In the genomic region with DNA sequence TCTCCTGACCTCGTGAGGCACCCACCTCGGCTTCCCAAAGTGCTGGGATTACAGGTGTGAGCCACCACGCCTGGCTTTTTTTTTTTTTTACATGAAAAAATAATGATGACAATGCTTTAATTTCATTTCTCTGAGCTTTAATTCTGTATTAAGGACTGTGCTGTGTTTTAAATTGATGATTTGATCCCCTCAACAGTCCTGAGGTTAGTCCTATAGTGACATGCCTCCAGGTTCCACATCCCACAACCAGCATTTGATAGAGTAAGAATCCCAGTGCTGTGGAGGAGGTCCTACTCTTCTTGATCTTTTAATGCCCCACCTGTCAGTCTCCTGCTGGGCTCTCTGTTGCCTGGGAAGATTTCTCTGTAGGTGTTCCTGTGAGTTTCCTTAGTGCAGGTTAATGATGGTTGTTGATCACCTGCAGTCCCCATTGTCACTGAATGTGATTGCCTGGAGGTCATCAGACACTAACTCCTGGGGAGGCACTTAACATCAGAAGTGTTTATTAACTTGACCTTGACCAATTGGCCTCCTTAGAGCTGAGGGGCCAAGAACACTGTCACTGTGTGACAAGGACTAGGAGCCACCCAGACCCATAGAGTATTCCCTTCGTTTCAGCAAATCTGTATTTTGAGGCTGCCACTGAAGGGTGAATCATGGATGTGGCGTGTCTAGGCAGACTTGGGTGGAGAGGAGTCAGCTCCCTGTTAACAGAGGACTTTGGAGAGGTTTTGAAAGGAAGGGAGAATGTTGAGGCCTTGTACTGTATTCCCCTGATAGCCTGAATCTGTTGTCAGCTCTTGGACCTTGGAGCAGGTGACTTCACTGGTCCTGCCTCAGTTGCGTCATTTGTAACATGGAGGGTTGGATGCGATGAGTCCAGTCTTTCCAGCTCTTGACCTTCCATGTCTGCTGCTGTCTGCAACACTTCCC, we compare ENCODE assay signal across 1 cellular context.
TF ChIP-seq lines count a peak whose summit lies in the region.

No MANE protein-coding gene starts in this region.

TF ChIP-seq in SK-N-SH, 30 proteins besides CTCF, POLR2A, EP300 and RAD21 (continued from another document):
- TF ChIP-seq, protein P1, sequence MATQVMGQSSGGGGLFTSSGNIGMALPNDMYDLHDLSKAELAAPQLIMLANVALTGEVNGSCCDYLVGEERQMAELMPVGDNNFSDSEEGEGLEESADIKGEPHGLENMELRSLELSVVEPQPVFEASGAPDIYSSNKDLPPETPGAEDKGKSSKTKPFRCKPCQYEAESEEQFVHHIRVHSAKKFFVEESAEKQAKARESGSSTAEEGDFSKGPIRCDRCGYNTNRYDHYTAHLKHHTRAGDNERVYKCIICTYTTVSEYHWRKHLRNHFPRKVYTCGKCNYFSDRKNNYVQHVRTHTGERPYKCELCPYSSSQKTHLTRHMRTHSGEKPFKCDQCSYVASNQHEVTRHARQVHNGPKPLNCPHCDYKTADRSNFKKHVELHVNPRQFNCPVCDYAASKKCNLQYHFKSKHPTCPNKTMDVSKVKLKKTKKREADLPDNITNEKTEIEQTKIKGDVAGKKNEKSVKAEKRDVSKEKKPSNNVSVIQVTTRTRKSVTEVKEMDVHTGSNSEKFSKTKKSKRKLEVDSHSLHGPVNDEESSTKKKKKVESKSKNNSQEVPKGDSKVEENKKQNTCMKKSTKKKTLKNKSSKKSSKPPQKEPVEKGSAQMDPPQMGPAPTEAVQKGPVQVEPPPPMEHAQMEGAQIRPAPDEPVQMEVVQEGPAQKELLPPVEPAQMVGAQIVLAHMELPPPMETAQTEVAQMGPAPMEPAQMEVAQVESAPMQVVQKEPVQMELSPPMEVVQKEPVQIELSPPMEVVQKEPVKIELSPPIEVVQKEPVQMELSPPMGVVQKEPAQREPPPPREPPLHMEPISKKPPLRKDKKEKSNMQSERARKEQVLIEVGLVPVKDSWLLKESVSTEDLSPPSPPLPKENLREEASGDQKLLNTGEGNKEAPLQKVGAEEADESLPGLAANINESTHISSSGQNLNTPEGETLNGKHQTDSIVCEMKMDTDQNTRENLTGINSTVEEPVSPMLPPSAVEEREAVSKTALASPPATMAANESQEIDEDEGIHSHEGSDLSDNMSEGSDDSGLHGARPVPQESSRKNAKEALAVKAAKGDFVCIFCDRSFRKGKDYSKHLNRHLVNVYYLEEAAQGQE (IDR thresholded peaks at IDR 0.05; ENCODE audit: low read depth, low read length): no peak
- TF ChIP-seq TAF1 (IDR thresholded peaks at IDR 0.05; ENCODE audit: borderline replicate concordance, low read depth, low read length) (no peak), CHD2 (IDR thresholded peaks at IDR 0.05; ENCODE audit: low read length, partially characterized antibody) (no peak), MXI1 (IDR thresholded peaks at IDR 0.05; ENCODE audit: low read depth, low read length) (no peak), RFX5 (IDR thresholded peaks at IDR 0.05; ENCODE audit: low read length) (no peak), FOSL2 (IDR thresholded peaks at IDR 0.05; ENCODE audit: borderline replicate concordance, low read depth) (no peak), NRF1 (IDR thresholded peaks at IDR 0.05; ENCODE audit: low read depth, low read length) (no peak)
